Comparison of ENCODE assay signal across 8 cellular contexts in the genomic region with DNA sequence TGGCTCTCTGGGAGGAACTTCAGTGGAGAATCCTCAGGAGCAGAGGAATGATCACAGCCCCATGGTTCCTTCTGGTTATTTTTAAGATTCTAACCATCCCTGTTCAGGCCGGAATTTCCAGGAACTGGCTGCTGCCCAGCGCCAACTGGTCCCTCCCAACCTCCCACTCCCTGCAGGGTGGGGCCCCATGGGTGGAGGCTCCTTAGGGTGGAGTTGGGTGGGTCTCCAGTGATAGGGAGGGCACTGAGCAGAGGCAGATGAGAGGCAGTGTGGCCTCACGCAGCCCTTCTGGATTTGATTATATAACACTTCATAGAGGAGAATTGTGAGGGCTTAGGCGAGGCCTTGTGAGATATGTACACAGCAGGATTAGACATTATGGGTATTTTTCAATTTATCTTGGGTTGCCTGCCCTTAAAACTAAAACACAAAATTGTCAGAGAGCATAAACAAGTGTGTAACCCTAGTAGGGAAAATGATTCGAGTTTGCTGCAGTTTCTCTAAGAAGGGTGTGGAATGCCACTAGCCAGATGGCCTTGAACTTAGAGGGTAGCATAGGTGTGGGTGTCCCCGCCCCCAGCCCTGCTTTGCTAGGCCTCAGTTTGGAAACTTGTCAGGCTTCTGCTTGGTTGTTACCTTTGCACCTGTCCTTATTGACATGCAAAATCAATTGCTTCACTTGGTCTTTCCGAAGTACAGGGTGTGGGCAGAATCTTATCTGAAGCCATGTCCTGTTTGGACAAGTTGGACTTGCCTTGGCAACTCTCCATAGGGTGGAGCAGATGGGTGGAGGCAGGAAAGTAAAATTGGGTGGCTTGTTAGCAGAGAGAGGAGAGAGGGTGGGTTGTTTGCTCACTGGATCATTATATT. TPM values are rescaled to one million over a fixed set of nuclear protein-coding genes. Genes with fewer than 3 reads are reported as not detected.
DNase-seq lines count a peak whose midpoint lies in the region; ATAC-seq lines count a peak whose summit lies in the region.

No MANE protein-coding gene starts in this region.

- H3K27ac Mint-ChIP-seq in T-helper 17 cell = peak overlapping the region; percentile 95

- intact Hi-C loops in posterior vena cava (cut with DNase I) = loop anchor here (5.0 to 10.0 kb wide), 4 partner anchors 351 to 609 kb away; no protein-coding TSS in a partner anchor

- no peaks in the 10 kb centered on the region for H3K27me3 Mint-ChIP-seq in T-helper 17 cell

- DNase-seq in NCI-H524 (lab: John Stamatoyannopoulos, UW) (peak; percentile 16 to 68), NCI-H524 treated with DMSO at 0.1 percent for 48 hours (lab: John Stamatoyannopoulos, UW) (no peak), T-helper 17 cell (no peak), fibroblast of peridontal ligament (ENCODE audit: extremely low read depth) (peak; percentile 67), posterior vena cava (ENCODE audit: low spot score) (peak; percentile 89), NCI-H1694 treated with DMSO at 0.1 percent for 48 hours (lab: John Stamatoyannopoulos, UW) (no peak)

- ATAC-seq in T-helper 17 cell = peak; percentile 30
- no peak for ATAC-seq in HG03045 (IDR thresholded peaks at IDR 0.05; ENCODE audit: unreplicated experiment)
- ATAC-seq in HG02885 (IDR thresholded peaks at IDR 0.05; ENCODE audit: poor library complexity, unreplicated experiment) = no peak

- peaks cover 80% of the 10 kb centered on the region for H3K4me1 Mint-ChIP-seq in T-helper 17 cell

- H3K4me3 Mint-ChIP-seq in T-helper 17 cell = peak overlapping the region; percentile 89

- H3K36me3 Mint-ChIP-seq in T-helper 17 cell (ENCODE audit: low read depth) = no peaks in the 10 kb centered on the region

- H3K9me3 ChIP-seq in T-helper 17 cell (ENCODE audit: control insufficient read depth, low read length, poor library complexity, severe bottlenecking) = no peaks in the 10 kb centered on the region

RNA-seq across cellular contexts. Expression of a gene that starts 9.3 kb away (rescaled TPM):
- total RNA-seq in T-helper 17 cell = 10 to 100 TPM; 91.7 to 95.2 TPM
- total RNA-seq in posterior vena cava = 10 to 100 TPM; 50.7 to 53.9 TPM

Comparison
In these comparisons a context has a peak if more than half of its experiments do, and no peak if none do; other contexts are left out.
1. DNase-seq: peak in NCI-H524 (2 of 2), fibroblast of peridontal ligament (single experiment) and posterior vena cava (single experiment); none in NCI-H524 treated with DMSO at 0.1 percent for 48 hours (single experiment), T-helper 17 cell (0 of 3) and NCI-H1694 treated with DMSO at 0.1 percent for 48 hours (single experiment).